In genomic region chr17:69327060-69327831, GRCh38 we compare ENCODE assay signal across 1 cellular context.
TF ChIP-seq lines count a peak whose summit lies in the region.

Gene ABCA5, minus strand, starts transcription at chr17:69327133. Its CDS starts 12,718 bp downstream, at chr17:69314415.

TF ChIP-seq in IMR-90, 13 proteins besides CTCF, POLR2A, EP300 and RAD21 (continued from another document):
- TF ChIP-seq MAZ (IDR thresholded peaks at IDR 0.05; ENCODE audit: borderline replicate concordance, low read depth, low read length) = peak; percentile 19; the same call in 1 of the 2 replicates
